ENCODE assay signal across 8 cellular contexts in genomic region chr13:43879323-43880181, GRCh38. TPM values are rescaled to one million over a fixed set of nuclear protein-coding genes. Genes with fewer than 3 reads are reported as not detected.
DNase-seq lines count a peak whose midpoint lies in the region; ATAC-seq and TF ChIP-seq lines count a peak whose summit lies in the region.

Gene CCDC122, minus strand, starts transcription at chr13:43879740. Its CDS starts 10,364 bp downstream, at chr13:43869376.
Gene LACC1, plus strand, starts transcription at chr13:43879904. Its CDS starts 1,082 bp downstream, at chr13:43880986.

- H3K4me3 Mint-ChIP-seq in activated CD8-positive, alpha-beta T cell treated with anti-CD3 and anti-CD28 coated beads, Interleukin-2, amount 10 ng/mL, durations not matched to agents 7 days and 5 days: peak within 1 kb of the TSS; percentile 80

- in situ Hi-C loops in GM13976 (cut with MboI; ENCODE audit: low sequenced_read_pairs, unreplicated experiment): no loop called here

- no peaks in the 10 kb centered on the region for H3K36me3 Mint-ChIP-seq in activated CD8-positive, alpha-beta T cell treated with anti-CD3 and anti-CD28 coated beads, Interleukin-2, amount 10 ng/mL, durations not matched to agents 7 days and 5 days (ENCODE audit: low read depth)

- H3K9me3 Mint-ChIP-seq in activated CD8-positive, alpha-beta T cell treated with anti-CD3 and anti-CD28 coated beads, Interleukin-2, amount 10 ng/mL, durations not matched to agents 7 days and 5 days (ENCODE audit: insufficient read depth): no peaks in the 10 kb centered on the region

- H3K27ac Mint-ChIP-seq in activated CD8-positive, alpha-beta T cell treated with anti-CD3 and anti-CD28 coated beads, Interleukin-2, amount 10 ng/mL, durations not matched to agents 7 days and 5 days: peak within 1 kb of the TSS; percentile 80

- H3K4me1 Mint-ChIP-seq in activated CD8-positive, alpha-beta T cell treated with anti-CD3 and anti-CD28 coated beads, Interleukin-2, amount 10 ng/mL, durations not matched to agents 7 days and 5 days (ENCODE audit: low read depth): peaks cover 17% of the 10 kb centered on the region

- DNase-seq in 8988T: peak; percentile 69
- peak; percentile 91 for DNase-seq in GM13976 (ENCODE audit: low spot score)
- peak; percentile 57 for DNase-seq in NCI-H345 (lab: John Stamatoyannopoulos, UW)
- peak; percentile 73 for DNase-seq in activated CD8-positive, alpha-beta T cell treated with anti-CD3 and anti-CD28 coated beads, Interleukin-2, amount 10 ng/mL, durations not matched to agents 7 days and 5 days
- DNase-seq in effector CD4-positive, alpha-beta T cell: peak; percentile 70
- peak; percentile 86 to 92 for DNase-seq in lung microvascular endothelial cell (ENCODE audit: low read depth in 2 of 2)
- DNase-seq in stimulated activated CD8-positive, alpha-beta memory T cell treated with anti-CD3 and anti-CD28 coated beads, Interleukin-12 subunit alpha, Interleukin-12 subunit beta, amount 100 ng/mL, for 1 hour (ENCODE audit: low read depth): peak; percentile 49

- CTCF ChIA-PET in activated CD8-positive, alpha-beta T cell treated with anti-CD3 and anti-CD28 coated beads, Interleukin-2, amount 10 ng/mL, durations not matched to agents 7 days and 5 days (lab: Charles Lee): interaction anchor here (1.4 kb wide), 1 partner anchor 11 kb away, joined by 4 read pairs; no protein-coding TSS in a partner anchor

- POLR2A ChIA-PET in activated CD8-positive, alpha-beta T cell treated with anti-CD3 and anti-CD28 coated beads, Interleukin-2, amount 10 ng/mL, durations not matched to agents 7 days and 5 days (lab: Charles Lee): interaction anchor here (0.6 to 1.3 kb wide), 2 partner anchors 830 to 887 kb away, joined by 4 to 5 read pairs; partner anchors contain the start of gene EPSTI1

- peaks cover 18% of the 10 kb centered on the region for H3K27me3 Mint-ChIP-seq in activated CD8-positive, alpha-beta T cell treated with anti-CD3 and anti-CD28 coated beads, Interleukin-2, amount 10 ng/mL, durations not matched to agents 7 days and 5 days (ENCODE audit: low read depth)

- ATAC-seq in HG02852 (IDR thresholded peaks at IDR 0.05; ENCODE audit: unreplicated experiment): peak; percentile 81
- peak; percentile 89 for ATAC-seq in activated CD8-positive, alpha-beta T cell treated with anti-CD3 and anti-CD28 coated beads, Interleukin-2, amount 10 ng/mL, durations not matched to agents 7 days and 5 days

- no peak for TF ChIP-seq CTCF in GM13976 (IDR thresholded peaks at IDR 0.05; ENCODE audit: borderline replicate concordance, control extremely low read depth, extremely low read depth, insufficient read depth, missing control alignments)

RNA-seq across cellular contexts. Expression of gene CCDC122, which starts in this region (rescaled TPM):
- total RNA-seq in activated CD8-positive, alpha-beta T cell treated with anti-CD3 and anti-CD28 coated beads, Interleukin-2, amount 10 ng/mL, durations not matched to agents 7 days and 5 days: 1 to 10 TPM in 1 of 2 experiments, under 1 TPM in 1; 0.68 to 1.3 TPM
- total RNA-seq in lung microvascular endothelial cell: 2.4 and 3.1 TPM in 2 replicates

RNA-seq across cellular contexts. Expression of gene LACC1, which starts in this region (rescaled TPM):
- total RNA-seq in activated CD8-positive, alpha-beta T cell treated with anti-CD3 and anti-CD28 coated beads, Interleukin-2, amount 10 ng/mL, durations not matched to agents 7 days and 5 days: 1 to 10 TPM; 1.1 to 1.4 TPM
- 5.8 and 8.9 TPM in 2 replicates for total RNA-seq in lung microvascular endothelial cell

Comparison
In these comparisons a context has a peak if more than half of its experiments do, and no peak if none do; other contexts are left out.
1. Peak in every context shown above with its lines: DNase-seq and ATAC-seq.